In genomic region chr19:6091771-6092291, GRCh38 we compare ENCODE assay signal across 9 cellular contexts. TPM values are rescaled to one million over a fixed set of nuclear protein-coding genes. Genes with fewer than 3 reads are reported as not detected.
A peak's percentile ranks its signal among the peaks of the same experiment; 100 is the strongest.
DNase-seq lines count a peak whose midpoint lies in the region; ATAC-seq, FAIRE-seq and TF ChIP-seq lines count a peak whose summit lies in the region.
"Had no signal": no experiment of that assay in that cellular context is flagged by ENCODE, and none has a peak within 500 bp of the region (broad histone marks: within the 10 kb centered on the region; RNA-seq: fewer than 3 reads in every experiment).

No MANE protein-coding gene starts in this region.

- ATAC-seq in body of pancreas (peak; percentile 25), HG03135 (IDR thresholded peaks at IDR 0.05; ENCODE audit: unreplicated experiment) (no peak)

- H3K4me3 ChIP-seq in H7 (ENCODE audit: insufficient read depth, low read depth, low read length) (peak overlapping the region; percentile 6), body of pancreas (no peak overlapping the region), kidney (ENCODE audit: low read length in 2 of 2) (peak overlapping the region; percentile 45 to 57), skeletal muscle tissue (ENCODE audit: low read length in 3 of 3) (peak overlapping the region; percentile 49 to 67 (median 54))

- H3K4me1 ChIP-seq in body of pancreas (peaks cover 13% of the 10 kb centered on the region), kidney (ENCODE audit: control insufficient read depth in 1 of 2, insufficient read depth in 1 of 2, low read depth in 1 of 2, low read length in 2 of 2) (peaks cover 20 to 25% of the 10 kb centered on the region in 2 donors), skeletal muscle tissue (ENCODE audit: control insufficient read depth in 3 of 3, insufficient read depth in 3 of 3, low read length in 3 of 3) (peaks cover 23 to 26% (median 24%) of the 10 kb centered on the region in 3 donors)

- intact Hi-C loops in body of pancreas (cut with DNase I) (no loop called here), kidney (cut with DNase I) (no loop called here)

- 42 to 44% methylated on average over 8 of the region's 8 CpGs for WGBS in body of pancreas, 2 donors

- H3K36me3 ChIP-seq in H7 (replicated peaks; ENCODE audit: control insufficient read depth, insufficient read depth, low read length), result no peaks in the 10 kb centered on the region
- H3K36me3 ChIP-seq in body of pancreas (replicated peaks in 1 of 2; ENCODE audit: insufficient read depth in 1 of 2, low read depth in 2 of 2), result no peaks in the 10 kb centered on the region
- no peaks in the 10 kb centered on the region for H3K36me3 ChIP-seq in kidney (ENCODE audit: control insufficient read depth in 1 of 2, insufficient read depth in 2 of 2, low read length in 2 of 2)
- no peaks in the 10 kb centered on the region for H3K36me3 ChIP-seq in skeletal muscle tissue (ENCODE audit: control insufficient read depth in 3 of 3, insufficient read depth in 3 of 3, low read length in 3 of 3)

- no peak for TF ChIP-seq POLR2A in body of pancreas (IDR thresholded peaks at IDR 0.05)

- TF ChIP-seq CTCF in body of pancreas (IDR thresholded peaks at IDR 0.05), result no peak
- TF ChIP-seq CTCF in kidney (IDR thresholded peaks at IDR 0.05; ENCODE audit: borderline replicate concordance, extremely low read depth, insufficient read depth), result no peak
- TF ChIP-seq CTCF in GM20000 (IDR thresholded peaks at IDR 0.05; ENCODE audit: extremely low read depth, missing control alignments), result no peak

- H3K9ac ChIP-seq in kidney (ENCODE audit: low read length in 2 of 2) (peak overlapping the region; percentile 31 to 54), skeletal muscle tissue (ENCODE audit: low read depth in 1 of 3, low read length in 3 of 3) (peak overlapping the region in 1 of 3 donors; percentile 50)

- H3K27me3 ChIP-seq in H7 (ENCODE audit: control insufficient read depth, insufficient read depth, low read length) (no peaks in the 10 kb centered on the region; the same call in 1 of the 2 replicates), body of pancreas (no peaks in the 10 kb centered on the region), skeletal muscle tissue (ENCODE audit: control insufficient read depth in 3 of 3, insufficient read depth in 3 of 3, low read length in 3 of 3) (peaks cover 0 to 5% (median 0%) of the 10 kb centered on the region in 3 donors)

- H3K27ac ChIP-seq in body of pancreas (peak overlapping the region in 3 of 4 donors; percentile 73 to 83 (median 76)), kidney (ENCODE audit: low read depth in 2 of 2, low read length in 2 of 2) (peak overlapping the region; percentile 94 to 95), skeletal muscle tissue (ENCODE audit: low read depth, low read length) (peak overlapping the region; percentile 73)

- no peak for FAIRE-seq in kidney (lab: Jason Lieb, UNC)

- H3K9me3 ChIP-seq in body of pancreas (no peaks in the 10 kb centered on the region), kidney (ENCODE audit: control insufficient read depth in 1 of 2, low read length in 2 of 2) (no peaks in the 10 kb centered on the region), skeletal muscle tissue (ENCODE audit: control insufficient read depth in 3 of 3, low read length in 3 of 3) (no peaks in the 10 kb centered on the region)

- DNase-seq in H7, result no peak
- no peak for DNase-seq in body of pancreas
- no peak for DNase-seq in kidney
- no peak for DNase-seq in activated effector memory CD4-positive, alpha-beta T cell treated with anti-CD3 and anti-CD28 coated beads, Interleukin-2, amount 50 U/mL, for 16 hours
- no peak for DNase-seq in GM20000 (ENCODE audit: low spot score)
- DNase-seq in stimulated activated CD4-positive, alpha-beta T cell treated with anti-CD3 and anti-CD28 coated beads, Interleukin-1b, Interleukin-23, amount 100 ng/mL, for 48 hours, result no peak
- DNase-seq: activated CD4-positive, alpha-beta memory T cell treated with anti-CD3 and anti-CD28 coated beads for 36 hours had no signal

RNA-seq across cellular contexts. Expression of gene RFX2, which starts 18.5 kb away (rescaled TPM):
- 2.9 and 3.8 TPM in 2 replicates for total RNA-seq in H7 (2014; rRNA removed; shearing (Covaris generic))
- 10 to 100 TPM; 14.0 to 14.8 TPM for total RNA-seq in body of pancreas
- total RNA-seq in kidney, result 12.6 TPM
- polyA plus RNA-seq in kidney (ENCODE audit: insufficient read depth, low read depth, low replicate concordance), result 4.6 TPM
- total RNA-seq in skeletal muscle tissue, result 5.2 TPM

RNA-seq across cellular contexts. Expression of gene ACSBG2, which starts 43.6 kb away (rescaled TPM):
- total RNA-seq in H7 (2014; rRNA removed; shearing (Covaris generic)), result not detected in 2 replicates
- total RNA-seq in body of pancreas (not detected), kidney (not detected), skeletal muscle tissue (not detected)
- 2.1 TPM for polyA plus RNA-seq in kidney (ENCODE audit: insufficient read depth, low read depth, low replicate concordance)
- total RNA-seq: activated CD4-positive, alpha-beta memory T cell treated with anti-CD3 and anti-CD28 coated beads for 36 hours had no signal

Comparison
In these comparisons a context has a peak if more than half of its experiments do, and no peak if none do; other contexts are left out.
1. H3K4me3 ChIP-seq: peak in H7 (single experiment), kidney (2 of 2) and skeletal muscle tissue (3 of 3); none in body of pancreas (0 of 2).
2. Peak in every context shown above with its lines, with median percentiles within 50 percentile points of each other: H3K27ac ChIP-seq.